In the genomic region with DNA sequence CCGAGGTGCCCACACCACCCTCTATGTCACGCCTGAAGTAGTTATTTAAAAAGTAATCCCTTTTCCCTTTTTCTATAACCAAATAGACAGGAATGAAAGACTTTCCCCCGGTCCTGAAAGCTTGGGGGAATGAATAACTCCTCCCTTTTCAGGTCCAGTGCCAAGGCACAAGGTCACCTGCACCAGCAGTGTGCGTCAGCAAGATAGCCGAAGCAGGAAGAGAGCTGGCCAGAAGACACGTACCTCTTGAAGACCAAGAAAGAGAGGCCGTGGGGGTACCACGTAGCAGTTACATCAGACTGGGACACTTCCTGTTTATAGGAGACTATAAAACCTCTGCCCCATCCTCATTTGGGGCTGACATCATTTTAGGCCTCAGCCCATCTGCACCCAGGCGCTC, we compare ENCODE assay signal across 1 cellular context.
A peak's percentile ranks its signal among the peaks of the same experiment; 100 is the strongest.
TF ChIP-seq lines count a peak whose summit lies in the region.

No MANE protein-coding gene starts in this region.

TF ChIP-seq in K562, 482 proteins besides CTCF, POLR2A, EP300 and RAD21:
- TF ChIP-seq AFF1 (IDR thresholded peaks at IDR 0.05; ENCODE audit: low read depth in 1 of 2, partially characterized antibody in 2 of 2) (no peak), CEBPB (tag; IDR thresholded peaks at IDR 0.05) (no peak), PRMT5 (CRISPR knock-in tag; IDR thresholded peaks at IDR 0.05) (no peak), FOXJ2 (tag; IDR thresholded peaks at IDR 0.05) (no peak), ZNF77 (CRISPR knock-in tag; IDR thresholded peaks at IDR 0.05) (no peak), RBM34 (IDR thresholded peaks at IDR 0.05; ENCODE audit: borderline replicate concordance, insufficient read depth, low read length) (no peak), TCF7L2 (IDR thresholded peaks at IDR 0.05; ENCODE audit: low read depth, low read length) (no peak), PRPF4 (IDR thresholded peaks at IDR 0.05; ENCODE audit: insufficient read depth, low read depth, low read length, poor library complexity, severe bottlenecking) (no peak), JUN (IDR thresholded peaks at IDR 0.05; ENCODE audit: borderline replicate concordance, low read depth, low read length) (0 out of 2 replicates have a peak, but pooled peaks have one; percentile 17), JUN (CRISPR knock-in tag; IDR thresholded peaks at IDR 0.05; ENCODE audit: borderline replicate concordance) (no peak), ZNF696 (CRISPR knock-in tag; conservative IDR thresholded peaks at IDR 0.05) (no peak), TBP (optimal IDR thresholded peaks at IDR 0.05; ENCODE audit: low read depth, low read length) (no peak), BCL6 (CRISPR knock-in tag; IDR thresholded peaks at IDR 0.05) (no peak), ELF2 (CRISPR knock-in tag; IDR thresholded peaks at IDR 0.05) (no peak), BHLHE40 (IDR thresholded peaks at IDR 0.05; ENCODE audit: low read length) (peak; percentile 76; the same call in 1 of the 2 replicates), KDM2B (CRISPR knock-in tag; IDR thresholded peaks at IDR 0.05) (no peak), TRIM24 (IDR thresholded peaks at IDR 0.05) (no peak), ARID3B (CRISPR knock-in tag; IDR thresholded peaks at IDR 0.05; ENCODE audit: borderline replicate concordance) (no peak), HBP1 (CRISPR knock-in tag; IDR thresholded peaks at IDR 0.05) (no peak), POLR2AphosphoS5 (IDR thresholded peaks at IDR 0.05; ENCODE audit: control insufficient read depth, insufficient read depth, low read depth, low read length) (no peak), CEBPG (CRISPR knock-in tag; IDR thresholded peaks at IDR 0.05) (no peak), CEBPG (tag; conservative IDR thresholded peaks at IDR 0.05 in 1 of 2, IDR thresholded peaks at IDR 0.05 in 1 of 2) (peak in 1 of 2 experiments; percentile 36; a peak in 1 of 4 replicates), ZNF57 (CRISPR knock-in tag; IDR thresholded peaks at IDR 0.05) (no peak), ZNF740 (CRISPR knock-in tag; IDR thresholded peaks at IDR 0.05) (no peak), ZNF740 (tag; IDR thresholded peaks at IDR 0.05) (no peak), PPARD (CRISPR knock-in tag; IDR thresholded peaks at IDR 0.05) (no peak), ZFP1 (CRISPR knock-in tag; IDR thresholded peaks at IDR 0.05) (no peak), KAT7 (CRISPR knock-in tag; IDR thresholded peaks at IDR 0.05; ENCODE audit: borderline replicate concordance) (no peak), MCM2 (IDR thresholded peaks at IDR 0.05; ENCODE audit: low read depth) (no peak), RBM14 (IDR thresholded peaks at IDR 0.05; ENCODE audit: borderline replicate concordance, insufficient read depth, low read depth, low read length) (no peak), TCFL5 (CRISPR knock-in tag; conservative IDR thresholded peaks at IDR 0.05) (no peak), ZNF3 (CRISPR knock-in tag; IDR thresholded peaks at IDR 0.05) (no peak), GATA2 (CRISPR knock-in tag; IDR thresholded peaks at IDR 0.05) (no peak), MAX (CRISPR knock-in tag; IDR thresholded peaks at IDR 0.05) (no peak), NR4A1 (CRISPR knock-in tag; IDR thresholded peaks at IDR 0.05) (no peak), NR4A1 (tag; IDR thresholded peaks at IDR 0.05) (no peak), SPI1 (IDR thresholded peaks at IDR 0.05; ENCODE audit: borderline replicate concordance, low read depth, low read length) (0 out of 2 replicates have a peak, but pooled peaks have one; percentile 17), SNIP1 (IDR thresholded peaks at IDR 0.05; ENCODE audit: low read depth) (no peak), ETV5 (CRISPR knock-in tag; IDR thresholded peaks at IDR 0.05; ENCODE audit: low read depth) (no peak)
- TF ChIP-seq, protein P1, sequence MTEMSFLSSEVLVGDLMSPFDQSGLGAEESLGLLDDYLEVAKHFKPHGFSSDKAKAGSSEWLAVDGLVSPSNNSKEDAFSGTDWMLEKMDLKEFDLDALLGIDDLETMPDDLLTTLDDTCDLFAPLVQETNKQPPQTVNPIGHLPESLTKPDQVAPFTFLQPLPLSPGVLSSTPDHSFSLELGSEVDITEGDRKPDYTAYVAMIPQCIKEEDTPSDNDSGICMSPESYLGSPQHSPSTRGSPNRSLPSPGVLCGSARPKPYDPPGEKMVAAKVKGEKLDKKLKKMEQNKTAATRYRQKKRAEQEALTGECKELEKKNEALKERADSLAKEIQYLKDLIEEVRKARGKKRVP (CRISPR knock-in tag; IDR thresholded peaks at IDR 0.05) = no peak
- TF ChIP-seq, protein P2, sequence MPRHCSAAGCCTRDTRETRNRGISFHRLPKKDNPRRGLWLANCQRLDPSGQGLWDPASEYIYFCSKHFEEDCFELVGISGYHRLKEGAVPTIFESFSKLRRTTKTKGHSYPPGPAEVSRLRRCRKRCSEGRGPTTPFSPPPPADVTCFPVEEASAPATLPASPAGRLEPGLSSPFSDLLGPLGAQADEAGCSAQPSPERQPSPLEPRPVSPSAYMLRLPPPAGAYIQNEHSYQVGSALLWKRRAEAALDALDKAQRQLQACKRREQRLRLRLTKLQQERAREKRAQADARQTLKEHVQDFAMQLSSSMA (CRISPR knock-in tag; IDR thresholded peaks at IDR 0.05) = no peak
- TF ChIP-seq, protein P3, sequence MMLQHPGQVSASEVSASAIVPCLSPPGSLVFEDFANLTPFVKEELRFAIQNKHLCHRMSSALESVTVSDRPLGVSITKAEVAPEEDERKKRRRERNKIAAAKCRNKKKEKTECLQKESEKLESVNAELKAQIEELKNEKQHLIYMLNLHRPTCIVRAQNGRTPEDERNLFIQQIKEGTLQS (IDR thresholded peaks at IDR 0.05) = peak; percentile 38; the same call in 1 of the 2 replicates
- TF ChIP-seq, protein P3 (CRISPR knock-in tag; conservative IDR thresholded peaks at IDR 0.05) = no peak
